ENCODE assay signal across 12 cellular contexts in genomic region chr10:11719496-11719895, GRCh38. TPM values are rescaled to one million over a fixed set of nuclear protein-coding genes. Genes with fewer than 3 reads are reported as not detected.
"Had no signal": no experiment of that assay in that cellular context is flagged by ENCODE, and none has a peak within 500 bp of the region (broad histone marks: within the 10 kb centered on the region; RNA-seq: fewer than 3 reads in every experiment).

No MANE protein-coding gene starts in this region.

- DNase-seq: activated naive CD4-positive, alpha-beta T cell treated with anti-CD3 and anti-CD28 coated beads, Interleukin-2, amount 50 U/mL, for 16 hours; activated T-cell treated with anti-CD3 and anti-CD28 coated beads, Interleukin-2, amount 50 U/mL, for 1 hour; cerebellar nuclear complex; endodermal cell; heart left ventricle; left ventricle myocardium inferior; uterus had no signal

- H3K4me3 ChIP-seq: adrenal gland, esophagus muscularis mucosa, heart left ventricle, left ventricle myocardium inferior, uterus had no signal

- H3K36me3 Mint-ChIP-seq: brain had no signal

- H3K27me3 ChIP-seq: adrenal gland, esophagus muscularis mucosa, heart left ventricle, uterus had no signal

- H3K9me3 Mint-ChIP-seq: endodermal cell, neural crest cell had no signal

- H3K36me3 ChIP-seq: adrenal gland, esophagus muscularis mucosa, heart left ventricle, left ventricle myocardium inferior, uterus had no signal

- H3K9me3 ChIP-seq: adrenal gland, uterus had no signal

- H3K27ac ChIP-seq: adrenal gland, esophagus muscularis mucosa, left ventricle myocardium inferior, uterus had no signal

- H3K4me1 ChIP-seq: adrenal gland, esophagus muscularis mucosa, left ventricle myocardium inferior, uterus had no signal

- H3K27ac Mint-ChIP-seq: brain, endodermal cell had no signal

- H3K4me1 Mint-ChIP-seq: brain, endodermal cell had no signal

- H3K4me3 Mint-ChIP-seq: brain, endodermal cell, neural crest cell had no signal

RNA-seq across cellular contexts. Expression of gene ECHDC3, which starts 22.7 kb away (rescaled TPM):
- total RNA-seq: T-helper 2 cell treated with Interferon-gamma antibody and Interleukin-4, amounts not matched to agents 100 ng/mL and 5 ng/mL, for 36 hours had no signal
